Comparison of ENCODE assay signal across 15 cellular contexts in the genomic region with DNA sequence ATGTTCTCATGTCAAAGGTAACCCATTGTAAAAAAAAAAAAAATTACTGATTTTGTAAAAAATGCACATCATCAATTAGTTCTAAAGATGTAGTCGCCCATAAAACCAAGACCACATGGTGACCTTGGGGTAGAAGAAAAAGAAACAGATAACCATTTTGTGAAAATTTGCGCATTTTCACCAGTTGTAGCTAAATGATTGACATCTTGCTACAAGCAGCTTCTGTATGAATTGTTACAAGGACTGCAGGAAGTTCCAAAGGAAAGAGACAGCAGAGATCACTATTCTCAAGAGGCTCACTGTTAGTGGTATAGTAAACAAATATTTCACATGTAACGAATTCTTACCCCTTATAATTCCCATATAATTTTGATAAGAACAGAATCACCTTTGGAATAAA. TPM values are rescaled to one million over a fixed set of nuclear protein-coding genes. Genes with fewer than 3 reads are reported as not detected.
DNase-seq lines count a peak whose midpoint lies in the region; ATAC-seq and TF ChIP-seq lines count a peak whose summit lies in the region.
"Had no signal": no experiment of that assay in that cellular context is flagged by ENCODE, and none has a peak within 500 bp of the region (broad histone marks: within the 10 kb centered on the region; RNA-seq: fewer than 3 reads in every experiment).

No MANE protein-coding gene starts in this region.

- no peaks in the 10 kb centered on the region for H3K9me3 Mint-ChIP-seq in stimulated activated naive CD8-positive, alpha-beta T cell treated with anti-CD3 and anti-CD28 coated beads, Interleukin-15, Interleukin-2, amounts not matched to agents 100 ng/mL and 50 ng/mL, for 24 hours
- no peaks in the 10 kb centered on the region for H3K9me3 Mint-ChIP-seq in activated naive CD8-positive, alpha-beta T cell treated with anti-CD3 and anti-CD28 coated beads, Interleukin-2, amount 10 ng/mL, durations not matched to agents 7 days and 5 days
- H3K9me3 Mint-ChIP-seq in mesothelial cell of epicardium: no peaks in the 10 kb centered on the region

- POLR2A ChIA-PET in activated naive CD8-positive, alpha-beta T cell treated with anti-CD3 and anti-CD28 coated beads, Interleukin-2, amount 10 ng/mL, durations not matched to agents 7 days and 5 days (lab: Charles Lee): interaction anchor here (0.7 to 0.8 kb wide), 2 partner anchors 13 to 49 kb away, joined by 3 read pairs; partner anchors contain the start of gene MAML2

- peaks cover 83% of the 10 kb centered on the region for H3K4me1 Mint-ChIP-seq in stimulated activated naive CD8-positive, alpha-beta T cell treated with anti-CD3 and anti-CD28 coated beads, Interleukin-15, Interleukin-2, amounts not matched to agents 100 ng/mL and 50 ng/mL, for 24 hours (ENCODE audit: low read depth)
- peaks cover 50% of the 10 kb centered on the region for H3K4me1 Mint-ChIP-seq in activated naive CD8-positive, alpha-beta T cell treated with anti-CD3 and anti-CD28 coated beads, Interleukin-2, amount 10 ng/mL, durations not matched to agents 7 days and 5 days
- H3K4me1 Mint-ChIP-seq in mesothelial cell of epicardium: peaks cover 44% of the 10 kb centered on the region

- H3K36me3 Mint-ChIP-seq in stimulated activated naive CD8-positive, alpha-beta T cell treated with anti-CD3 and anti-CD28 coated beads, Interleukin-15, Interleukin-2, amounts not matched to agents 100 ng/mL and 50 ng/mL, for 24 hours (ENCODE audit: low read depth): peaks cover 30% of the 10 kb centered on the region
- peaks cover 12% of the 10 kb centered on the region for H3K36me3 Mint-ChIP-seq in activated naive CD8-positive, alpha-beta T cell treated with anti-CD3 and anti-CD28 coated beads, Interleukin-2, amount 10 ng/mL, durations not matched to agents 7 days and 5 days
- H3K36me3 Mint-ChIP-seq in mesothelial cell of epicardium: peaks cover 2% of the 10 kb centered on the region

- no peaks in the 10 kb centered on the region for H3K27me3 Mint-ChIP-seq in stimulated activated naive CD8-positive, alpha-beta T cell treated with anti-CD3 and anti-CD28 coated beads, Interleukin-15, Interleukin-2, amounts not matched to agents 100 ng/mL and 50 ng/mL, for 24 hours
- no peaks in the 10 kb centered on the region for H3K27me3 Mint-ChIP-seq in activated naive CD8-positive, alpha-beta T cell treated with anti-CD3 and anti-CD28 coated beads, Interleukin-2, amount 10 ng/mL, durations not matched to agents 7 days and 5 days
- H3K27me3 Mint-ChIP-seq in mesothelial cell of epicardium (ENCODE audit: low read depth): no peaks in the 10 kb centered on the region

- peak overlapping the region; percentile 49 for H3K4me3 Mint-ChIP-seq in stimulated activated naive CD8-positive, alpha-beta T cell treated with anti-CD3 and anti-CD28 coated beads, Interleukin-15, Interleukin-2, amounts not matched to agents 100 ng/mL and 50 ng/mL, for 24 hours
- H3K4me3 Mint-ChIP-seq in activated naive CD8-positive, alpha-beta T cell treated with anti-CD3 and anti-CD28 coated beads, Interleukin-2, amount 10 ng/mL, durations not matched to agents 7 days and 5 days: peak overlapping the region; percentile 45
- no peak overlapping the region for H3K4me3 Mint-ChIP-seq in mesothelial cell of epicardium

- TF ChIP-seq CTCF in mesothelial cell of epicardium (IDR thresholded peaks at IDR 0.05; ENCODE audit: unreplicated experiment): no peak

- ATAC-seq in stimulated activated naive CD8-positive, alpha-beta T cell treated with anti-CD3 and anti-CD28 coated beads, Interleukin-15, Interleukin-2, amounts not matched to agents 100 U/mL and 50 U/mL, for 24 hours: no peak
- no peak for ATAC-seq in activated naive CD8-positive, alpha-beta T cell treated with anti-CD3 and anti-CD28 coated beads, Interleukin-2, amount 10 ng/mL, durations not matched to agents 7 days and 5 days (ENCODE audit: low read depth)
- ATAC-seq in HG02678 (IDR thresholded peaks at IDR 0.05; ENCODE audit: unreplicated experiment): no peak

- H3K27ac Mint-ChIP-seq in stimulated activated naive CD8-positive, alpha-beta T cell treated with anti-CD3 and anti-CD28 coated beads, Interleukin-15, Interleukin-2, amounts not matched to agents 100 ng/mL and 50 ng/mL, for 24 hours: peak overlapping the region; percentile 83
- H3K27ac Mint-ChIP-seq in activated naive CD8-positive, alpha-beta T cell treated with anti-CD3 and anti-CD28 coated beads, Interleukin-2, amount 10 ng/mL, durations not matched to agents 7 days and 5 days: peak overlapping the region; percentile 61
- H3K27ac Mint-ChIP-seq in mesothelial cell of epicardium: peak overlapping the region; percentile 86

- no peak for DNase-seq in stimulated activated naive CD8-positive, alpha-beta T cell treated with anti-CD3 and anti-CD28 coated beads, Interleukin-15, Interleukin-2, amounts not matched to agents 100 U/mL and 50 U/mL, for 24 hours
- no peak for DNase-seq in activated naive CD8-positive, alpha-beta T cell treated with anti-CD3 and anti-CD28 coated beads, Interleukin-2, amount 10 ng/mL, durations not matched to agents 7 days and 5 days
- no peak for DNase-seq in mesothelial cell of epicardium (ENCODE audit: low spot score in 2 of 2, unreplicated experiment in 2 of 2)
- DNase-seq in C1 segment of cervical spinal cord (lab: John Stamatoyannopoulos, UW): no peak
- no peak for DNase-seq in epidermal melanocyte (ENCODE audit: insufficient read length, low spot score)
- DNase-seq in NCI-H226: no peak
- DNase-seq: activated CD8-positive, alpha-beta memory T cell treated with anti-CD3 and anti-CD28 coated beads for 24 hours; DMS79; Kasumi-1; NCI-H748 treated with DMSO at 0.1 percent for 48 hours; occipital lobe; RPMI8226; upper lobe of left lung had no signal

RNA-seq across cellular contexts. Expression of gene MAML2, which starts 48.7 kb away (rescaled TPM):
- total RNA-seq in activated naive CD8-positive, alpha-beta T cell treated with anti-CD3 and anti-CD28 coated beads, Interleukin-2, amount 10 ng/mL, durations not matched to agents 7 days and 5 days: 10 to 100 TPM; 18.6 to 20.5 TPM
- total RNA-seq in mesothelial cell of epicardium: 36.4 to 38.4 TPM (median 38.3 TPM) in 3 replicates
